In the genomic region with DNA sequence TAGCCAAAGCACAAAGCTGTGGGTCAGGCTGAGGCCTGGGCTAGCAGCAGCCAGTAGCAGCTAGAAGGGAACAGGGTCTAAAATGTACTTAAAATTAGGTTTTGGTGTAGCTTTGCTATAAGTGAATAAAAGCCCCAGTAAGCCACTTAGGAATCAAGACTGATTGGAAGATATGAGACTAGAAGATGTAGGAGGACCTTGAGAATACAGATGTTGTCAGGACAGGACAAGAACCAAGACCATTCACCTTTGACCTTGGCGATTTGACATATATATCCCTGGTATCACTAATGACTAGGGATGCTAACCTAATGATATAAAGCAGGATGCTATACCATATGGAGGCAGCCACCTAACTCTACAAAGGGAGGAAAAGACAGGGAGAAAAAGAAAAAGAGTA, we compare ENCODE assay signal across 6 cellular contexts.
"Had no signal": no experiment of that assay in that cellular context is flagged by ENCODE, and none has a peak within 500 bp of the region (broad histone marks: within the 10 kb centered on the region; RNA-seq: fewer than 3 reads in every experiment).

No MANE protein-coding gene starts in this region.

- DNase-seq: GM23248, GOT3, H7, H9, HCEC 1CT, HFFc6 had no signal
